Comparison of ENCODE assay signal across 10 cellular contexts in genomic region chr3:194100856-194101390, GRCh38. TPM values are rescaled to one million over a fixed set of nuclear protein-coding genes. Genes with fewer than 3 reads are reported as not detected.
DNase-seq lines count a peak whose midpoint lies in the region; ATAC-seq lines count a peak whose summit lies in the region.
"Had no signal": no experiment of that assay in that cellular context is flagged by ENCODE, and none has a peak within 500 bp of the region (broad histone marks: within the 10 kb centered on the region; RNA-seq: fewer than 3 reads in every experiment).

No MANE protein-coding gene starts in this region.

- H3K27me3 ChIP-seq in aorta (ENCODE audit: control insufficient read depth in 1 of 2, insufficient read depth in 2 of 2, low read length in 1 of 2) = no peaks in the 10 kb centered on the region

- H3K4me1 Mint-ChIP-seq in memory B cell = peaks cover 60% of the 10 kb centered on the region
- peaks cover 31% of the 10 kb centered on the region for H3K4me1 Mint-ChIP-seq in activated CD4-positive, alpha-beta T cell treated with anti-CD3 and anti-CD28 coated beads, Interleukin-2, amount 10 ng/mL, durations not matched to agents 24 days and 14 days

- no peak overlapping the region for H3K4me3 ChIP-seq in aorta (ENCODE audit: low read length in 2 of 2)

- peak overlapping the region; percentile 65 for H3K4me3 Mint-ChIP-seq in memory B cell
- H3K4me3 Mint-ChIP-seq in activated CD4-positive, alpha-beta T cell treated with anti-CD3 and anti-CD28 coated beads, Interleukin-2, amount 10 ng/mL, durations not matched to agents 24 days and 14 days = no peak overlapping the region
- H3K4me3 Mint-ChIP-seq: activated naive CD8-positive, alpha-beta T cell treated with anti-CD3 and anti-CD28 coated beads for 36 hours had no signal

- H3K36me3 Mint-ChIP-seq in memory B cell = no peaks in the 10 kb centered on the region
- no peaks in the 10 kb centered on the region for H3K36me3 Mint-ChIP-seq in activated CD4-positive, alpha-beta T cell treated with anti-CD3 and anti-CD28 coated beads, Interleukin-2, amount 10 ng/mL, durations not matched to agents 24 days and 14 days (ENCODE audit: low read depth)
- H3K36me3 Mint-ChIP-seq: activated naive CD8-positive, alpha-beta T cell treated with anti-CD3 and anti-CD28 coated beads for 36 hours had no signal

- no peaks in the 10 kb centered on the region for H3K36me3 ChIP-seq in aorta (ENCODE audit: control insufficient read depth in 1 of 2, insufficient read depth in 2 of 2, low read length in 1 of 2)

- peaks cover 0 to 4% of the 10 kb centered on the region in 2 donors for H3K4me1 ChIP-seq in aorta (ENCODE audit: control insufficient read depth in 1 of 2, insufficient read depth in 2 of 2, low read length in 2 of 2)
- H3K4me1 ChIP-seq: parathyroid adenoma had no signal

- H3K27ac Mint-ChIP-seq in memory B cell = peak overlapping the region; percentile 81
- no peak overlapping the region for H3K27ac Mint-ChIP-seq in activated CD4-positive, alpha-beta T cell treated with anti-CD3 and anti-CD28 coated beads, Interleukin-2, amount 10 ng/mL, durations not matched to agents 24 days and 14 days
- H3K27ac Mint-ChIP-seq: activated naive CD8-positive, alpha-beta T cell treated with anti-CD3 and anti-CD28 coated beads for 36 hours had no signal

- no peaks in the 10 kb centered on the region for H3K9me3 Mint-ChIP-seq in memory B cell
- no peaks in the 10 kb centered on the region for H3K9me3 Mint-ChIP-seq in activated CD4-positive, alpha-beta T cell treated with anti-CD3 and anti-CD28 coated beads, Interleukin-2, amount 10 ng/mL, durations not matched to agents 24 days and 14 days
- H3K9me3 Mint-ChIP-seq: activated naive CD8-positive, alpha-beta T cell treated with anti-CD3 and anti-CD28 coated beads for 36 hours had no signal

- no peaks in the 10 kb centered on the region for H3K9me3 ChIP-seq in aorta (ENCODE audit: control insufficient read depth, low read length)

- intact Hi-C loops in aorta (cut with DNase I) = no loop called here
- intact Hi-C loops in activated CD4-positive, alpha-beta T cell treated with anti-CD3 and anti-CD28 coated beads, Interleukin-2, amount 10 ng/mL, durations not matched to agents 24 days and 14 days (cut with micrococcal nuclease) = no loop called here

- no peaks in the 10 kb centered on the region for H3K27me3 Mint-ChIP-seq in memory B cell
- H3K27me3 Mint-ChIP-seq in activated CD4-positive, alpha-beta T cell treated with anti-CD3 and anti-CD28 coated beads, Interleukin-2, amount 10 ng/mL, durations not matched to agents 24 days and 14 days = peaks cover 26% of the 10 kb centered on the region

- ATAC-seq in GM18868 (IDR thresholded peaks at IDR 0.05; ENCODE audit: unreplicated experiment) (peak; percentile 69), GM21723 (IDR thresholded peaks at IDR 0.05; ENCODE audit: unreplicated experiment) (peak; percentile 93), HG03354 (IDR thresholded peaks at IDR 0.05; ENCODE audit: poor library complexity, severe bottlenecking, unreplicated experiment) (peak; percentile 81), memory B cell (ENCODE audit: low read depth) (peak; percentile 17), aorta (ENCODE audit: low FRiP score) (no peak)

- DNase-seq in memory B cell (ENCODE audit: low spot score in 2 of 2) (peak in 1 of 2 donors; percentile 34), NOMO-1 (lab: John Stamatoyannopoulos, UW; ENCODE audit: unreplicated experiment in 2 of 2) (no peak), aorta (no peak)
- no peak for DNase-seq in activated CD4-positive, alpha-beta T cell treated with anti-CD3 and anti-CD28 coated beads, Interleukin-2, amount 50 U/mL, for 48 hours
- DNase-seq in activated CD4-positive, alpha-beta T cell treated with anti-CD3 and anti-CD28 coated beads, Interleukin-2, amount 10 ng/mL, durations not matched to agents 24 days and 14 days = no peak
- DNase-seq: activated naive CD8-positive, alpha-beta T cell treated with anti-CD3 and anti-CD28 coated beads for 36 hours had no signal

- 94% methylated on average over 15 of the region's 15 CpGs for WGBS in aorta, 2 donors

- H3K27ac ChIP-seq in aorta (ENCODE audit: low read depth in 1 of 2, low read length in 2 of 2) = no peak overlapping the region
- H3K27ac ChIP-seq: parathyroid adenoma had no signal

RNA-seq across cellular contexts. Expression of gene HES1, which starts 35.0 kb away (rescaled TPM):
- 10 to 100 TPM; 37.8 to 51.9 TPM for total RNA-seq in aorta
- 10 to 100 TPM; 22.5 to 28.2 TPM for polyA plus RNA-seq in aorta
- 0.64 and 1.2 TPM in 2 replicates for total RNA-seq in activated CD4-positive, alpha-beta T cell treated with anti-CD3 and anti-CD28 coated beads, Interleukin-2, amount 10 ng/mL, durations not matched to agents 24 days and 14 days

Comparison
In these comparisons a context has a peak if more than half of its experiments do, and no peak if none do; other contexts are left out.
1. RNA of gene HES1, which starts 35.0 kb away (total RNA-seq): 37.8 to 51.9 TPM in aorta; 0.64 to 1.2 TPM in activated CD4-positive, alpha-beta T cell treated with anti-CD3 and anti-CD28 coated beads, Interleukin-2, amount 10 ng/mL, durations not matched to agents 24 days and 14 days; every median in the first group is over 10 times any median in the second.